15 cellular contexts compared by ENCODE assay signal in genomic region chr6:167513763-167514162, GRCh38.
A peak's percentile ranks its signal among the peaks of the same experiment; 100 is the strongest.
DNase-seq lines count a peak whose midpoint lies in the region; ATAC-seq and TF ChIP-seq lines count a peak whose summit lies in the region.
"Had no signal": no experiment of that assay in that cellular context is flagged by ENCODE, and none has a peak within 500 bp of the region (broad histone marks: within the 10 kb centered on the region; RNA-seq: fewer than 3 reads in every experiment).

No MANE protein-coding gene starts in this region.

- H3K9me3 Mint-ChIP-seq in mesothelial cell of epicardium: no peaks in the 10 kb centered on the region
- H3K9me3 Mint-ChIP-seq: CD4-positive, alpha-beta T cell; H9 had no signal

- H3K27ac Mint-ChIP-seq in mesothelial cell of epicardium: peak overlapping the region; percentile 88
- H3K27ac Mint-ChIP-seq: B cell; CD4-positive, alpha-beta T cell; H9 had no signal

- H3K4me3 Mint-ChIP-seq in mesothelial cell of epicardium: no peak overlapping the region
- H3K4me3 Mint-ChIP-seq: B cell; CD4-positive, alpha-beta T cell; H9 had no signal

- no peak overlapping the region for H3K4me3 ChIP-seq in BLaER1
- H3K4me3 ChIP-seq in SK-N-MC: peak overlapping the region; percentile 73
- H3K4me3 ChIP-seq in MG63: no peak overlapping the region

- H3K27ac ChIP-seq in BLaER1 (no peak overlapping the region), SK-N-MC (peak overlapping the region; percentile 94)
- H3K27ac ChIP-seq: C4-2B, HL-60 had no signal

- H3K4me1 Mint-ChIP-seq in mesothelial cell of epicardium: peaks cover 22% of the 10 kb centered on the region
- H3K4me1 Mint-ChIP-seq: B cell had no signal

- no peaks in the 10 kb centered on the region for H3K9me3 ChIP-seq in BLaER1
- no peaks in the 10 kb centered on the region for H3K9me3 ChIP-seq in SK-N-MC (ENCODE audit: low read depth, low read length)
- H3K9me3 ChIP-seq in MG63: no peaks in the 10 kb centered on the region
- H3K9me3 ChIP-seq: Caco-2 had no signal

- peaks cover 60% of the 10 kb centered on the region for H3K4me1 ChIP-seq in BLaER1
- H3K4me1 ChIP-seq: Caco-2 had no signal

- H3K27me3 Mint-ChIP-seq in mesothelial cell of epicardium (ENCODE audit: low read depth): peaks cover 17% of the 10 kb centered on the region

- H3K36me3 ChIP-seq in BLaER1: no peaks in the 10 kb centered on the region
- H3K36me3 ChIP-seq in SK-N-MC (ENCODE audit: insufficient read depth, low read length): no peaks in the 10 kb centered on the region
- H3K36me3 ChIP-seq in MG63: no peaks in the 10 kb centered on the region

- no peak for TF ChIP-seq CTCF in mesothelial cell of epicardium (IDR thresholded peaks at IDR 0.05; ENCODE audit: unreplicated experiment)

- H3K36me3 Mint-ChIP-seq in mesothelial cell of epicardium: no peaks in the 10 kb centered on the region

- H3K27me3 ChIP-seq in BLaER1 (no peaks in the 10 kb centered on the region), MG63 (no peaks in the 10 kb centered on the region)

- H4K20me1 ChIP-seq in BLaER1: no peaks in the 10 kb centered on the region

- no peak overlapping the region for H3K9ac ChIP-seq in BLaER1
- H3K9ac ChIP-seq in SK-N-MC (ENCODE audit: insufficient read length): peak overlapping the region; percentile 59

- peak overlapping the region; percentile 81 for H3K4me2 ChIP-seq in BLaER1

- peak; percentile 50 for DNase-seq in SK-N-MC (ENCODE audit: low read depth, low spot score)
- no peak for DNase-seq in mesothelial cell of epicardium (ENCODE audit: low spot score in 2 of 2, unreplicated experiment in 2 of 2)
- DNase-seq in MG63: no peak
- no peak for DNase-seq in NCI-H2081 (lab: John Stamatoyannopoulos, UW)
- DNase-seq: 8988T; Caco-2; CD4-positive, alpha-beta T cell; GDM1; H9 had no signal

- ATAC-seq in HG02678 (IDR thresholded peaks at IDR 0.05; ENCODE audit: unreplicated experiment) (no peak), HG02623 (IDR thresholded peaks at IDR 0.05; ENCODE audit: unreplicated experiment) (no peak)
